In the genomic region with DNA sequence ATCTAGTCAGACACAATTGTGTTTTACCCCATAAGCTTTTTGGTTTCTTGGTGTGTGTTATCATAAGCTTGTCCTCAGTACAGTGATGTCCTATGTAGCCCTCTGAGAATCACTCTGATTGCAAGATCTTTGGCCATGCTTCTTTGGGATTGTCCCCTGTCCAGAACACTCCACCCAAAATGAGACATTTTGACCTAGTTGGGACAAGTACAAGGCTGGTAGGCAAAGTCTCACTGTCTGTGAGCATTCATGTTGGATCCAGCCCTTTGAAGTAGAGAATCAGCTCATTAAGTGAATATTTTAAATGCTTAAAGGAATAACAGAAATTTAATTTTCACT, we compare ENCODE assay signal across 16 cellular contexts. TPM values are rescaled to one million over a fixed set of nuclear protein-coding genes. Genes with fewer than 3 reads are reported as not detected.
A peak's percentile ranks its signal among the peaks of the same experiment; 100 is the strongest.
DNase-seq lines count a peak whose midpoint lies in the region; ATAC-seq, FAIRE-seq and TF ChIP-seq lines count a peak whose summit lies in the region.
"Had no signal": no experiment of that assay in that cellular context is flagged by ENCODE, and none has a peak within 500 bp of the region (broad histone marks: within the 10 kb centered on the region; RNA-seq: fewer than 3 reads in every experiment).

No MANE protein-coding gene starts in this region.

- TF ChIP-seq CTCF in mucosa of descending colon (IDR thresholded peaks at IDR 0.05), result no peak
- TF ChIP-seq CTCF in kidney (IDR thresholded peaks at IDR 0.05; ENCODE audit: borderline replicate concordance, extremely low read depth, insufficient read depth), result no peak

- H3K4me1 Mint-ChIP-seq in activated T-helper 17 cell treated with anti-CD3 and anti-CD28 coated beads, Interleukin-2, amount 50 U/mL, for 72 hours, result peaks cover 62% of the 10 kb centered on the region

- peaks cover 3% of the 10 kb centered on the region for H3K9me3 Mint-ChIP-seq in activated T-helper 17 cell treated with anti-CD3 and anti-CD28 coated beads, Interleukin-2, amount 50 U/mL, for 72 hours

- H3K9me3 ChIP-seq in aorta (ENCODE audit: control insufficient read depth, low read length) (no peaks in the 10 kb centered on the region), mucosa of descending colon (no peaks in the 10 kb centered on the region), kidney (ENCODE audit: control insufficient read depth in 1 of 2, low read length in 2 of 2) (no peaks in the 10 kb centered on the region)
- H3K9me3 ChIP-seq: heart left ventricle, neutrophil, sigmoid colon, uterus had no signal

- ATAC-seq in Right ventricle myocardium superior (ENCODE audit: poor library complexity), result peak; percentile 54
- peak; percentile 18 for ATAC-seq in activated T-helper 17 cell treated with anti-CD3 and anti-CD28 coated beads, Interleukin-2, amount 50 U/mL, for 72 hours (replicated peaks)
- peak; percentile 80 for ATAC-seq in left lobe of liver
- peak; percentile 55 for ATAC-seq in aorta (ENCODE audit: low FRiP score)
- ATAC-seq in mucosa of descending colon, result no peak

- H3K9ac ChIP-seq in kidney (ENCODE audit: low read length in 2 of 2), result no peak overlapping the region

- H3K36me3 ChIP-seq in aorta (ENCODE audit: control insufficient read depth in 1 of 2, insufficient read depth in 2 of 2, low read length in 1 of 2), result no peaks in the 10 kb centered on the region
- H3K36me3 ChIP-seq in mucosa of descending colon (ENCODE audit: low read depth), result no peaks in the 10 kb centered on the region
- H3K36me3 ChIP-seq in kidney (ENCODE audit: control insufficient read depth in 1 of 2, insufficient read depth in 2 of 2, low read length in 2 of 2), result no peaks in the 10 kb centered on the region
- H3K36me3 ChIP-seq: heart left ventricle, neutrophil, sigmoid colon, uterus had no signal

- H3K4me3 ChIP-seq in aorta (ENCODE audit: low read length in 2 of 2) (no peak overlapping the region), mucosa of descending colon (no peak overlapping the region), kidney (ENCODE audit: low read length in 2 of 2) (no peak overlapping the region)
- H3K4me3 ChIP-seq: heart left ventricle, sigmoid colon, uterus had no signal

- H3K36me3 Mint-ChIP-seq in activated T-helper 17 cell treated with anti-CD3 and anti-CD28 coated beads, Interleukin-2, amount 50 U/mL, for 72 hours (ENCODE audit: low read depth), result no peaks in the 10 kb centered on the region

- FAIRE-seq in kidney (lab: Jason Lieb, UNC), result no peak
- FAIRE-seq: islet of Langerhans had no signal

- peak overlapping the region; percentile 21 to 67 for H3K27ac ChIP-seq in aorta (ENCODE audit: low read depth in 1 of 2, low read length in 2 of 2)
- H3K27ac ChIP-seq in kidney (ENCODE audit: low read depth in 2 of 2, low read length in 2 of 2), result no peak overlapping the region
- H3K27ac ChIP-seq: neutrophil, uterus had no signal

- H3K27me3 Mint-ChIP-seq in activated T-helper 17 cell treated with anti-CD3 and anti-CD28 coated beads, Interleukin-2, amount 50 U/mL, for 72 hours, result no peaks in the 10 kb centered on the region

- peak overlapping the region; percentile 32 for H3K4me3 Mint-ChIP-seq in activated T-helper 17 cell treated with anti-CD3 and anti-CD28 coated beads, Interleukin-2, amount 50 U/mL, for 72 hours

- DNase-seq in Right ventricle myocardium superior (no peak), cardiac septum (ENCODE audit: low spot score) (no peak), left lobe of liver (ENCODE audit: low spot score) (no peak), aorta (no peak), mucosa of descending colon (no peak), kidney (no peak)
- DNase-seq in activated CD8-positive, alpha-beta memory T cell treated with anti-CD3 and anti-CD28 coated beads, Interleukin-2, amount 50 U/mL, for 48 hours, result no peak
- DNase-seq: cortex of kidney, GDM1, heart left ventricle, NCI-H1694 treated with DMSO at 0.1 percent for 48 hours, sigmoid colon, uterus had no signal

- H3K27ac Mint-ChIP-seq in activated T-helper 17 cell treated with anti-CD3 and anti-CD28 coated beads, Interleukin-2, amount 50 U/mL, for 72 hours, result peak overlapping the region; percentile 82

- no peaks in the 10 kb centered on the region for H3K27me3 ChIP-seq in aorta (ENCODE audit: control insufficient read depth in 1 of 2, insufficient read depth in 2 of 2, low read length in 1 of 2)
- H3K27me3 ChIP-seq: heart left ventricle, neutrophil, sigmoid colon, uterus had no signal

- peaks cover 10 to 22% of the 10 kb centered on the region in 2 donors for H3K4me1 ChIP-seq in aorta (ENCODE audit: control insufficient read depth in 1 of 2, insufficient read depth in 2 of 2, low read length in 2 of 2)
- no peaks in the 10 kb centered on the region for H3K4me1 ChIP-seq in mucosa of descending colon (ENCODE audit: low read depth)
- no peaks in the 10 kb centered on the region for H3K4me1 ChIP-seq in kidney (ENCODE audit: control insufficient read depth in 1 of 2, insufficient read depth in 1 of 2, low read depth in 1 of 2, low read length in 2 of 2)

- intact Hi-C loops in Right ventricle myocardium superior (cut with DNase I) (no loop called here), cardiac septum (cut with DNase I) (no loop called here), aorta (cut with DNase I) (no loop called here), mucosa of descending colon (cut with DNase I, micrococcal nuclease) (no loop called here), kidney (cut with DNase I) (no loop called here)

RNA-seq across cellular contexts. Expression of a gene that starts 28.9 kb away (rescaled TPM):
- total RNA-seq in Right ventricle myocardium superior, result 56.0 TPM
- 135 TPM for total RNA-seq in cardiac septum
- 10 to 100 TPM; 32.9 to 37.3 TPM for total RNA-seq in activated T-helper 17 cell treated with anti-CD3 and anti-CD28 coated beads, Interleukin-2, amount 50 U/mL, for 72 hours
- total RNA-seq in left lobe of liver, result 25.0 TPM
- total RNA-seq in aorta, result 100 to 1,000 TPM in 1 of 2 donors, 10 to 100 TPM in 1; 77.7 to 145 TPM
- 100 to 1,000 TPM in 1 of 2 donors, 10 to 100 TPM in 1; 47.1 to 115 TPM for polyA plus RNA-seq in aorta
- 10 to 100 TPM; 65.0 to 76.1 (median 65.8) TPM for total RNA-seq in mucosa of descending colon
- total RNA-seq in kidney, result 49.1 TPM
- polyA plus RNA-seq in kidney (ENCODE audit: insufficient read depth, low read depth, low replicate concordance), result 26.8 TPM

Comparison
In these comparisons a context has a peak if more than half of its experiments do, and no peak if none do; other contexts are left out.
1. H3K27ac ChIP-seq: peak in aorta (2 of 2); none in kidney (0 of 2).